15 cellular contexts compared by ENCODE assay signal in the genomic region with DNA sequence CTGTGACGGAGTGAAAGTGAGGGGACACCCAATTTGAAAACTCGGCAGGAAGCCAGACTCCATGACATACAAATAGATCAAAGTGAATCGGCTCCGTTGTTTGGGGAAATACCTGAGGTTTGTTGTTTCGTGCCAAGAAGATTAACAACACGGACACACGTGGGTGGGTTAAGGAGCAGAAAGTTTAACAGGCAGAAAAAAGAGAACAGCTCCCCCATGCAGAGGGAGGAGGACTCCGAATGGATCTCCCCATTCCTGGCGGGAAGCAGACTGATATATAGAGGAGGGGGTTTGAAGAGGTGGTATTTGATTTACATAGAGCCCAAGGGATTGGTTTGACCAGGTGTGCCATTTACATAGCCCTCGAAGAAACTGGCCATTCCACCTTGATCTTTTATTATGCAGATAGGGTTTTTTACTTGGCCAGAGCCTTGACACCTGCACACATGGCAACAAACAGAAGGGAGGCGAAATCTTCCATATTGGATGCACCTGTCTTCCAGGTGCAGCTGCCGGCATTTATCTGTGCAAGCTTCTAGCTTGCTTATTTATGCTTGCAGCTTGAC. TPM values are rescaled to one million over a fixed set of nuclear protein-coding genes. Genes with fewer than 3 reads are reported as not detected.
A peak's percentile ranks its signal among the peaks of the same experiment; 100 is the strongest.
DNase-seq lines count a peak whose midpoint lies in the region; ATAC-seq and TF ChIP-seq lines count a peak whose summit lies in the region.
"Had no signal": no experiment of that assay in that cellular context is flagged by ENCODE, and none has a peak within 500 bp of the region (broad histone marks: within the 10 kb centered on the region; RNA-seq: fewer than 3 reads in every experiment).

No MANE protein-coding gene starts in this region.

- H3K4me3 ChIP-seq in trophoblast cell (ENCODE audit: low read depth, low read length) (no peak overlapping the region), ovary (no peak overlapping the region)
- H3K4me3 ChIP-seq: dorsolateral prefrontal cortex, suprapubic skin had no signal

- H3K18ac ChIP-seq in trophoblast cell (ENCODE audit: low read length): no peak overlapping the region

- no peak overlapping the region for H3K23ac ChIP-seq in trophoblast cell (ENCODE audit: low read length)

- ATAC-seq in activated naive CD8-positive, alpha-beta T cell treated with anti-CD3 and anti-CD28 coated beads, Interleukin-2, amount 10 ng/mL, durations not matched to agents 7 days and 5 days (ENCODE audit: low read depth): no peak
- no peak for ATAC-seq in activated naive CD8-positive, alpha-beta T cell treated with anti-CD3 and anti-CD28 coated beads, Interleukin-2, amount 50 U/mL, for 24 hours
- ATAC-seq: esophagus mucosa had no signal

- H3K36me3 ChIP-seq in trophoblast cell (ENCODE audit: control insufficient read depth in 1 of 2, insufficient read depth in 2 of 2, low read length in 2 of 2): no peaks in the 10 kb centered on the region
- H3K36me3 ChIP-seq in ovary: no peaks in the 10 kb centered on the region

- no peak overlapping the region for H4K91ac ChIP-seq in trophoblast cell (ENCODE audit: low read depth, low read length)

- peaks cover 5% of the 10 kb centered on the region for H3K79me1 ChIP-seq in trophoblast cell (ENCODE audit: low read length)

- no peaks in the 10 kb centered on the region for H3K27me3 ChIP-seq in trophoblast cell (ENCODE audit: insufficient read depth, low read length)
- H3K27me3 ChIP-seq in ovary: no peaks in the 10 kb centered on the region
- H3K27me3 ChIP-seq: dorsolateral prefrontal cortex, suprapubic skin had no signal

- no peak overlapping the region for H3K14ac ChIP-seq in trophoblast cell (ENCODE audit: low read length)

- no peak overlapping the region for H2BK120ac ChIP-seq in trophoblast cell (ENCODE audit: insufficient read depth, low read length, poor library complexity)

- POLR2A ChIA-PET in activated naive CD8-positive, alpha-beta T cell treated with anti-CD3 and anti-CD28 coated beads, Interleukin-2, amount 10 ng/mL, durations not matched to agents 7 days and 5 days (lab: Charles Lee): no interaction called here
- POLR2A ChIA-PET in HEK293T (lab: Yijun Ruan, JAX): no interaction called here

- CTCF ChIA-PET in HEK293T (lab: Yijun Ruan, JAX): no interaction called here

- no peak for TF ChIP-seq CTCF in ovary (IDR thresholded peaks at IDR 0.05)

- H3K4me3 Mint-ChIP-seq in activated naive CD8-positive, alpha-beta T cell treated with anti-CD3 and anti-CD28 coated beads, Interleukin-2, amount 10 ng/mL, durations not matched to agents 7 days and 5 days: peak overlapping the region; percentile 38
- H3K4me3 Mint-ChIP-seq in activated naive CD8-positive, alpha-beta T cell treated with anti-CD3 and anti-CD28 coated beads, Interleukin-2, amount 50 U/mL, for 24 hours: no peak overlapping the region

- peaks cover 17% of the 10 kb centered on the region for H3K4me1 Mint-ChIP-seq in activated naive CD8-positive, alpha-beta T cell treated with anti-CD3 and anti-CD28 coated beads, Interleukin-2, amount 10 ng/mL, durations not matched to agents 7 days and 5 days
- peaks cover 28% of the 10 kb centered on the region for H3K4me1 Mint-ChIP-seq in activated naive CD8-positive, alpha-beta T cell treated with anti-CD3 and anti-CD28 coated beads, Interleukin-2, amount 50 U/mL, for 24 hours

- H3K79me2 ChIP-seq in trophoblast cell (ENCODE audit: control insufficient read depth, insufficient read depth, low read length, poor library complexity): peaks cover 1% of the 10 kb centered on the region

- H3K4me1 ChIP-seq in trophoblast cell (ENCODE audit: control insufficient read depth in 1 of 2, insufficient read depth in 2 of 2, low read length in 2 of 2) (peaks cover 7 to 19% of the 10 kb centered on the region in 2 experiments), ovary (ENCODE audit: insufficient read depth) (no peaks in the 10 kb centered on the region)

- H2AFZ ChIP-seq in trophoblast cell (ENCODE audit: insufficient read depth, low read length, poor library complexity): no peak overlapping the region

- H4K12ac ChIP-seq in trophoblast cell (ENCODE audit: low read depth, low read length): no peak overlapping the region

- no CpG with 5 or more reads among the region's 12 CpGs for WGBS in trophoblast cell (ENCODE audit: extremely low coverage, insufficient coverage, insufficient read length)
- 27 to 35% (median 27%) methylated on average over 12 of the region's 12 CpGs for WGBS in ovary, 3 donors

- H3K27ac ChIP-seq in trophoblast cell (ENCODE audit: low read depth, low read length) (no peak overlapping the region), ovary (no peak overlapping the region)
- H3K27ac ChIP-seq: suprapubic skin had no signal

- no peak overlapping the region for H3K4me2 ChIP-seq in trophoblast cell (ENCODE audit: low read length)

- no peak for TF ChIP-seq EP300 in ovary (IDR thresholded peaks at IDR 0.05)

- H3K9me3 Mint-ChIP-seq in activated naive CD8-positive, alpha-beta T cell treated with anti-CD3 and anti-CD28 coated beads, Interleukin-2, amount 10 ng/mL, durations not matched to agents 7 days and 5 days: no peaks in the 10 kb centered on the region
- H3K9me3 Mint-ChIP-seq in activated naive CD8-positive, alpha-beta T cell treated with anti-CD3 and anti-CD28 coated beads, Interleukin-2, amount 50 U/mL, for 24 hours: peaks cover 4% of the 10 kb centered on the region

- no peak overlapping the region for H3K9ac ChIP-seq in trophoblast cell (ENCODE audit: low read length)

- intact Hi-C loops in ovary (cut with DNase I): no loop called here

- no peak overlapping the region for H2BK5ac ChIP-seq in trophoblast cell (ENCODE audit: low read depth, low read length, poor library complexity)

- no peak overlapping the region for H2BK12ac ChIP-seq in trophoblast cell (ENCODE audit: low read length)

- H3K9me3 ChIP-seq in trophoblast cell (ENCODE audit: insufficient read depth, low read depth, low read length) (no peaks in the 10 kb centered on the region), ovary (no peaks in the 10 kb centered on the region)

- H2AK5ac ChIP-seq in trophoblast cell (ENCODE audit: low read length): peak overlapping the region; percentile 70

- peak overlapping the region; percentile 66 for H3K27ac Mint-ChIP-seq in activated naive CD8-positive, alpha-beta T cell treated with anti-CD3 and anti-CD28 coated beads, Interleukin-2, amount 10 ng/mL, durations not matched to agents 7 days and 5 days
- H3K27ac Mint-ChIP-seq in activated naive CD8-positive, alpha-beta T cell treated with anti-CD3 and anti-CD28 coated beads, Interleukin-2, amount 50 U/mL, for 24 hours: no peak overlapping the region

- TF ChIP-seq POLR2A in ovary (IDR thresholded peaks at IDR 0.05): no peak

- H3K36me3 Mint-ChIP-seq in activated naive CD8-positive, alpha-beta T cell treated with anti-CD3 and anti-CD28 coated beads, Interleukin-2, amount 10 ng/mL, durations not matched to agents 7 days and 5 days: peaks cover 14% of the 10 kb centered on the region
- H3K36me3 Mint-ChIP-seq in activated naive CD8-positive, alpha-beta T cell treated with anti-CD3 and anti-CD28 coated beads, Interleukin-2, amount 50 U/mL, for 24 hours (ENCODE audit: low read depth): peaks cover 13% of the 10 kb centered on the region

- H3K4ac ChIP-seq in trophoblast cell (ENCODE audit: low read depth, low read length): no peak overlapping the region

- H4K8ac ChIP-seq in trophoblast cell (ENCODE audit: low read depth, low read length): peak overlapping the region; percentile 24

- no peak for DNase-seq in activated naive CD8-positive, alpha-beta T cell treated with anti-CD3 and anti-CD28 coated beads, Interleukin-2, amount 10 ng/mL, durations not matched to agents 7 days and 5 days
- DNase-seq in activated naive CD8-positive, alpha-beta T cell treated with anti-CD3 and anti-CD28 coated beads, Interleukin-2, amount 50 U/mL, for 24 hours: no peak
- DNase-seq in NCI-H526 (lab: John Stamatoyannopoulos, UW) (peak; percentile 14 to 44), trophoblast cell (no peak), glomerular visceral epithelial cell (ENCODE audit: extremely low spot score) (no peak), HEK293T (ENCODE audit: extremely low spot score) (no peak), ovary (no peak)
- peak; percentile 23 for DNase-seq in central memory CD4-positive, alpha-beta T cell
- DNase-seq: activated naive CD4-positive, alpha-beta T cell treated with Interleukin-2 at 50 U/mL for 16 hours; dorsolateral prefrontal cortex; kidney glomerular epithelial cell; MV-4-11; SW 1271 had no signal

- peaks cover 2% of the 10 kb centered on the region for H3K27me3 Mint-ChIP-seq in activated naive CD8-positive, alpha-beta T cell treated with anti-CD3 and anti-CD28 coated beads, Interleukin-2, amount 10 ng/mL, durations not matched to agents 7 days and 5 days
- H3K27me3 Mint-ChIP-seq in activated naive CD8-positive, alpha-beta T cell treated with anti-CD3 and anti-CD28 coated beads, Interleukin-2, amount 50 U/mL, for 24 hours: peaks cover 4% of the 10 kb centered on the region

TF ChIP-seq in HEK293T, 16 proteins besides CTCF, POLR2A, EP300 and RAD21:
- TF ChIP-seq CTBP1 (IDR thresholded peaks at IDR 0.05; ENCODE audit: borderline replicate concordance) (no peak), HDGF (IDR thresholded peaks at IDR 0.05; ENCODE audit: borderline replicate concordance) (no peak)

RNA-seq across cellular contexts. Expression of gene SACM1L, which starts 4.8 kb away (rescaled TPM):
- 10 to 100 TPM; 89.8 to 91.6 TPM for total RNA-seq in activated naive CD8-positive, alpha-beta T cell treated with anti-CD3 and anti-CD28 coated beads, Interleukin-2, amount 10 ng/mL, durations not matched to agents 7 days and 5 days
- polyA plus RNA-seq in trophoblast cell (2013): 16.8 and 16.9 TPM in 2 replicates
- 10 to 100 TPM; 25.7 to 47.3 (median 39.6) TPM for total RNA-seq in ovary
- 10 to 100 TPM; 19.0 to 30.5 TPM for polyA plus RNA-seq in ovary

Comparison
In these comparisons a context has a peak if more than half of its experiments do, and no peak if none do; other contexts are left out.
1. DNase-seq: peak in NCI-H526 (2 of 2) and central memory CD4-positive, alpha-beta T cell (single experiment); none in activated naive CD8-positive, alpha-beta T cell treated with anti-CD3 and anti-CD28 coated beads, Interleukin-2, amount 10 ng/mL, durations not matched to agents 7 days and 5 days (single experiment), activated naive CD8-positive, alpha-beta T cell treated with anti-CD3 and anti-CD28 coated beads, Interleukin-2, amount 50 U/mL, for 24 hours (single experiment), trophoblast cell (0 of 2), glomerular visceral epithelial cell (single experiment), HEK293T (single experiment) and ovary (0 of 5).